ENCODE assay signal across 27 cellular contexts in the genomic region with DNA sequence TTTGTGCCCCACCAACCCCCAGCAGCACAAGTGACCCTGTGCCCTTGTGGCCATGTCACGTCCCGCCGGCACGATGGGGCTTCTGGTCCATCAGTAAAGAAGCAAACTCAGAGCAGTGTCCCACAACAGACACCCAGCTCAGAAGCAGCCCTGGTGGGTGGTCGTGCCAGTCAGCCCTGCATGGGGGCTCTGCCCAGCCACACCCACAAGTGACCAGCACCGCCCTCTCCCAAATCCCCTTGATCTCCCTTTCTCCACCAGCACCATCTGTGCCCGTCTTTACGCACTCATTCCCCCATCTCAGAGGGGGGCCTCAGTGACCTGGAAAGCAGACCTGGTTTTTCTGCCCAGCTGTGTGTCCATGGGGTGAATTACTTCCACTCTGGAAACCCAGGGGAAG.
"Had no signal": no experiment of that assay in that cellular context is flagged by ENCODE, and none has a peak within 500 bp of the region (broad histone marks: within the 10 kb centered on the region; RNA-seq: fewer than 3 reads in every experiment).

No MANE protein-coding gene starts in this region.

- H3K27ac Mint-ChIP-seq: dendritic cell treated with granulocyte-macrophage colony-stimulating factor and Interleukin-4, amounts not matched to agents 40 ng/mL and 50 ng/mL, for 4 days; endodermal cell; memory B cell; mesothelial cell of epicardium; naive B cell; natural killer cell treated with Interleukin-12 subunit alpha and Interleukin-12 subunit beta and Interleukin-15 and Interleukin-18, amount 100 ng/mL, for 72 hours had no signal

- H3K4me1 ChIP-seq: colonic mucosa, gastrocnemius medialis, lower lobe of right lung, right lobe of liver, thyroid gland, vagina had no signal

- ATAC-seq: esophagus mucosa; gastrocnemius medialis; left ventricle myocardium superior; natural killer cell treated with Interleukin-12 subunit alpha and Interleukin-12 subunit beta and Interleukin-15 and Interleukin-18, amount 100 ng/mL, for 72 hours; right lobe of liver; stimulated activated naive CD8-positive, alpha-beta T cell treated with anti-CD3 and anti-CD28 coated beads, Interleukin-15, amount 100 ng/mL, for 72 hours had no signal

- DNase-seq: colonic mucosa; effector CD8-positive, alpha-beta T cell; endodermal cell; foreskin fibroblast; gastrocnemius medialis; head of caudate nucleus; left ventricle myocardium superior; lower lobe of right lung; mucosa of descending colon; naive B cell; nucleus accumbens; ovary; right lobe of liver; stimulated activated CD4-positive, alpha-beta T cell treated with anti-CD3 and anti-CD28 coated beads, Interleukin-15, amount 100 ng/mL, for 24 hours; stimulated activated CD4-positive, alpha-beta T cell treated with anti-CD3 and anti-CD28 coated beads, Interleukin-2, amount 100 ng/mL, for 48 hours; stimulated activated naive CD4-positive, alpha-beta T cell; stimulated activated naive CD8-positive, alpha-beta T cell treated with anti-CD3 and anti-CD28 coated beads, Interleukin-15, amount 100 ng/mL, for 72 hours; thyroid gland; trophoblast cell had no signal

- H3K36me3 Mint-ChIP-seq: memory B cell; mesothelial cell of epicardium; naive B cell; natural killer cell treated with Interleukin-12 subunit alpha and Interleukin-12 subunit beta and Interleukin-15 and Interleukin-18, amount 100 ng/mL, for 72 hours had no signal

- H3K4me3 ChIP-seq: colonic mucosa, gastrocnemius medialis, lower lobe of right lung, mucosa of descending colon, ovary, right lobe of liver, thyroid gland, vagina had no signal

- H3K9me3 ChIP-seq: colonic mucosa, gastrocnemius medialis, lower lobe of right lung, mucosa of descending colon, ovary, right lobe of liver, thyroid gland, vagina had no signal

- H3K4me3 Mint-ChIP-seq: dendritic cell treated with granulocyte-macrophage colony-stimulating factor and Interleukin-4, amounts not matched to agents 40 ng/mL and 50 ng/mL, for 4 days; endodermal cell; memory B cell; mesothelial cell of epicardium; natural killer cell treated with Interleukin-12 subunit alpha and Interleukin-12 subunit beta and Interleukin-15 and Interleukin-18, amount 100 ng/mL, for 72 hours; neural crest cell; stimulated activated naive CD8-positive, alpha-beta T cell treated with anti-CD3 and anti-CD28 coated beads, Interleukin-15, amount 100 ng/mL, for 72 hours had no signal

- H3K27me3 ChIP-seq: colonic mucosa, ovary, right lobe of liver, thyroid gland, vagina had no signal

- H3K9me3 Mint-ChIP-seq: dendritic cell treated with granulocyte-macrophage colony-stimulating factor and Interleukin-4, amounts not matched to agents 40 ng/mL and 50 ng/mL, for 4 days; endodermal cell; memory B cell; mesothelial cell of epicardium; naive B cell; natural killer cell treated with Interleukin-12 subunit alpha and Interleukin-12 subunit beta and Interleukin-15 and Interleukin-18, amount 100 ng/mL, for 72 hours; neural crest cell; stimulated activated naive CD8-positive, alpha-beta T cell treated with anti-CD3 and anti-CD28 coated beads, Interleukin-15, amount 100 ng/mL, for 72 hours had no signal

- H3K4me1 Mint-ChIP-seq: memory B cell; mesothelial cell of epicardium; naive B cell; stimulated activated naive CD8-positive, alpha-beta T cell treated with anti-CD3 and anti-CD28 coated beads, Interleukin-15, amount 100 ng/mL, for 72 hours had no signal

- H3K27ac ChIP-seq: colonic mucosa, epithelial cell of prostate, gastrocnemius medialis, lower lobe of right lung, ovary, right lobe of liver, thyroid gland, vagina had no signal

- H3K36me3 ChIP-seq: colonic mucosa, gastrocnemius medialis, lower lobe of right lung, ovary, right lobe of liver, thyroid gland, vagina had no signal
